ENCODE assay signal across 21 cellular contexts in the genomic region with DNA sequence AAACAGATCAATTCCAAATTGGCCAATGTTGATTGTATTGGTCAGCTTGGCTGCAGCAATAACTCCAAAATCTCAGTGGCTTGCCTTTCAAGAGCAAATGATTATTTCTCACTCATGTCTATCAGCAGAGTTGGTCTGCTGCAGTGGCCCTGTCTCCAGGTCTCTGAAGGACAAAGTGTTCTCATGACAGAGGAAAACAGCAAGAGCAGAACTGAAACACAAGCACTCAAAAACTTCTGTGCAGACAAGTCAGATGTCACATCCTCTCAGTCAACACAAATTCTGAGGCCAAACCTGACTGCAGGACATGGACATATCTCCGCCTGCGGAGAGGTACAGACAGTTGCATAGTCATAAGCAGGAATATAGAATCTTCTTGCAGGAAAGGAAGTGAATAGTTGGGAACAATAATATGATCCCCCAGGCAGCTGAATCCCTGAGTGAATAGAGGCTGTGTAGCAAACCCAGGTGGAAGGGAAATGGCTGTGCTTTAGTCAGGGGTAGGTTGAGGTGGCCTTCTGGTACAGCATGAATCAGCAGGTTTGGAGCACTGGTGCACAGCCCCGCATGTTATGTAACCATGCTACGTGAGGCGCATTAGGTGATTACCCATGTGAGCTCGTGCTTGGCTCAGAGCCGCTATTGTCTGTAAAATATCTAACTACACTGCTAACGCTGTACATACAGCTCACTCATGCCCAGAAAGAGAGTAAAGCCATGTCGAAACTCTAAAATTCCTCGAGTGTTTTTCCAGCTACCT. TPM values are rescaled to one million over a fixed set of nuclear protein-coding genes. Genes with fewer than 3 reads are reported as not detected.
DNase-seq lines count a peak whose midpoint lies in the region; ATAC-seq, FAIRE-seq and TF ChIP-seq lines count a peak whose summit lies in the region.
"Had no signal": no experiment of that assay in that cellular context is flagged by ENCODE, and none has a peak within 500 bp of the region (broad histone marks: within the 10 kb centered on the region; RNA-seq: fewer than 3 reads in every experiment).

No MANE protein-coding gene starts in this region.

- H3K4me3 Mint-ChIP-seq in endodermal cell (no peak overlapping the region), progenitor cell of endocrine pancreas (ENCODE audit: low read depth) (no peak overlapping the region)
- H3K4me3 Mint-ChIP-seq: activated CD8-positive, alpha-beta T cell treated with anti-CD3 and anti-CD28 coated beads, Interleukin-2, amount 10 ng/mL, durations not matched to agents 7 days and 5 days; CD4-positive, alpha-beta memory T cell; dendritic cell treated with granulocyte-macrophage colony-stimulating factor and Interleukin-4, amounts not matched to agents 40 ng/mL and 50 ng/mL, for 4 days; naive B cell; T-helper 2 cell treated with Interferon-gamma antibody and Interleukin-4, amounts not matched to agents 5 μg/mL and 100 μg/mL, for 36 hours had no signal

- H3K4me3 ChIP-seq in endodermal cell (ENCODE audit: low read length) = no peak overlapping the region
- no peak overlapping the region for H3K4me3 ChIP-seq in retinal pigment epithelial cell (ENCODE audit: low read length)
- H3K4me3 ChIP-seq: spleen had no signal

- H3K36me3 ChIP-seq in endodermal cell (ENCODE audit: control insufficient read depth, insufficient read depth, low read length) = no peaks in the 10 kb centered on the region
- H3K36me3 ChIP-seq: spleen had no signal

- H3K4me1 Mint-ChIP-seq in endodermal cell (peaks cover 4% of the 10 kb centered on the region), progenitor cell of endocrine pancreas (ENCODE audit: low read depth) (no peaks in the 10 kb centered on the region)

- H3K4me1 ChIP-seq in endodermal cell (ENCODE audit: control insufficient read depth, insufficient read depth, low read length) = no peaks in the 10 kb centered on the region

- TF ChIP-seq CTCF in endodermal cell (conservative IDR thresholded peaks at IDR 0.05) = no peak
- TF ChIP-seq CTCF in retinal pigment epithelial cell (conservative IDR thresholded peaks at IDR 0.05; ENCODE audit: low read depth, low read length) = no peak
- no peak for TF ChIP-seq CTCF in progenitor cell of endocrine pancreas (IDR thresholded peaks at IDR 0.05; ENCODE audit: unreplicated experiment)

- DNase-seq in HK-2 (ENCODE audit: unreplicated experiment) (peak; percentile 5), endodermal cell (peak; percentile 31), retinal pigment epithelial cell (ENCODE audit: low read depth) (peak; percentile 51), progenitor cell of endocrine pancreas (ENCODE audit: low spot score, unreplicated experiment) (no peak), NCI-H1048 (lab: John Stamatoyannopoulos, UW) (no peak)
- DNase-seq: activated CD4-positive, CD25-positive, alpha-beta regulatory T cell; activated CD8-positive, alpha-beta T cell treated with anti-CD3 and anti-CD28 coated beads, Interleukin-2, amount 10 ng/mL, durations not matched to agents 7 days and 5 days; CD4-positive, alpha-beta memory T cell; DMS53; mammary epithelial cell; naive B cell; NCI-H1694; NCI-H345; spleen had no signal

- H3K27me3 Mint-ChIP-seq in endodermal cell (ENCODE audit: insufficient read depth) (peaks cover 4% of the 10 kb centered on the region), progenitor cell of endocrine pancreas (no peaks in the 10 kb centered on the region)
- H3K27me3 Mint-ChIP-seq: dendritic cell treated with granulocyte-macrophage colony-stimulating factor and Interleukin-4, amounts not matched to agents 40 ng/mL and 50 ng/mL, for 4 days; naive B cell had no signal

- 90 to 91% methylated on average over 8 to 10 of the region's 10 CpGs for WGBS in endodermal cell (ENCODE audit: insufficient coverage in 1 of 2, insufficient read length in 1 of 2), 2 experiments

- H3K9me3 Mint-ChIP-seq in endodermal cell = no peaks in the 10 kb centered on the region
- H3K9me3 Mint-ChIP-seq in progenitor cell of endocrine pancreas (ENCODE audit: low read depth) = no peaks in the 10 kb centered on the region
- H3K9me3 Mint-ChIP-seq: activated naive CD4-positive, alpha-beta T cell treated with anti-CD3 and anti-CD28 coated beads, Interleukin-2, amount 50 U/mL, for 72 hours; dendritic cell treated with granulocyte-macrophage colony-stimulating factor and Interleukin-4, amounts not matched to agents 40 ng/mL and 50 ng/mL, for 4 days; naive B cell; T-helper 2 cell treated with Interferon-gamma antibody and Interleukin-4, amounts not matched to agents 5 μg/mL and 100 μg/mL, for 36 hours had no signal

- H3K27ac Mint-ChIP-seq in endodermal cell = no peak overlapping the region
- H3K27ac Mint-ChIP-seq in progenitor cell of endocrine pancreas = no peak overlapping the region
- H3K27ac Mint-ChIP-seq: activated CD8-positive, alpha-beta T cell treated with anti-CD3 and anti-CD28 coated beads, Interleukin-2, amount 10 ng/mL, durations not matched to agents 7 days and 5 days; activated naive CD4-positive, alpha-beta T cell treated with anti-CD3 and anti-CD28 coated beads, Interleukin-2, amount 50 U/mL, for 72 hours; CD4-positive, alpha-beta memory T cell; dendritic cell treated with granulocyte-macrophage colony-stimulating factor and Interleukin-4, amounts not matched to agents 40 ng/mL and 50 ng/mL, for 4 days; naive B cell; T-helper 2 cell treated with Interferon-gamma antibody and Interleukin-4, amounts not matched to agents 5 μg/mL and 100 μg/mL, for 36 hours had no signal

- H3K27me3 ChIP-seq in endodermal cell (ENCODE audit: control insufficient read depth, insufficient read depth, low read length, poor library complexity, severe bottlenecking) = no peaks in the 10 kb centered on the region
- H3K27me3 ChIP-seq: spleen had no signal

- H3K9me3 ChIP-seq in endodermal cell (ENCODE audit: control insufficient read depth, low read length) = no peaks in the 10 kb centered on the region
- H3K9me3 ChIP-seq: spleen had no signal

- no peak overlapping the region for H3K27ac ChIP-seq in endodermal cell (ENCODE audit: low read depth, low read length)
- H3K27ac ChIP-seq: epithelial cell of prostate, spleen had no signal

- no peak overlapping the region for H3K9ac ChIP-seq in endodermal cell (ENCODE audit: extremely low read depth, low read length, poor library complexity, severe bottlenecking)

- H3K36me3 Mint-ChIP-seq in endodermal cell (ENCODE audit: low read depth) = peaks cover 11% of the 10 kb centered on the region
- peaks cover 3% of the 10 kb centered on the region for H3K36me3 Mint-ChIP-seq in progenitor cell of endocrine pancreas (ENCODE audit: insufficient read depth)
- H3K36me3 Mint-ChIP-seq: activated naive CD4-positive, alpha-beta T cell treated with anti-CD3 and anti-CD28 coated beads, Interleukin-2, amount 50 U/mL, for 72 hours; CD4-positive, alpha-beta memory T cell; naive B cell had no signal

- peak; percentile 93 for FAIRE-seq in islet of Langerhans (lab: Jason Lieb, UNC)

- no peak for ATAC-seq in HG03432 (IDR thresholded peaks at IDR 0.05; ENCODE audit: unreplicated experiment)
- ATAC-seq: activated CD8-positive, alpha-beta T cell treated with anti-CD3 and anti-CD28 coated beads, Interleukin-2, amount 10 ng/mL, durations not matched to agents 7 days and 5 days; activated naive CD4-positive, alpha-beta T cell treated with anti-CD3 and anti-CD28 coated beads, Interleukin-2, amount 50 U/mL, for 72 hours; Panc1 had no signal

RNA-seq across cellular contexts. Expression of gene UBE2U, which starts 17.1 kb away (rescaled TPM):
- total RNA-seq in endodermal cell = not detected
- polyA plus RNA-seq in endodermal cell (2013, experiment 1 of 2) = not detected
- polyA plus RNA-seq in endodermal cell (2013, experiment 2 of 2) = not detected
- not detected in 2 replicates for total RNA-seq in progenitor cell of endocrine pancreas
- total RNA-seq: activated CD8-positive, alpha-beta T cell treated with anti-CD3 and anti-CD28 coated beads, Interleukin-2, amount 10 ng/mL, durations not matched to agents 7 days and 5 days; CD4-positive, alpha-beta memory T cell; mammary epithelial cell; spleen had no signal
- polyA plus RNA-seq: CD4-positive, alpha-beta memory T cell; mammary epithelial cell; spleen had no signal

Comparison
In these comparisons a context has a peak if more than half of its experiments do, and no peak if none do; other contexts are left out.
1. DNase-seq: peak in HK-2 (single experiment), endodermal cell (single experiment) and retinal pigment epithelial cell (single experiment); none in progenitor cell of endocrine pancreas (single experiment) and NCI-H1048 (single experiment).